Comparison of ENCODE assay signal across 10 cellular contexts in genomic region chrX:153974726-153975286, GRCh38. TPM values are rescaled to one million over a fixed set of nuclear protein-coding genes. Genes with fewer than 3 reads are reported as not detected.
DNase-seq lines count a peak whose midpoint lies in the region; ATAC-seq, FAIRE-seq and TF ChIP-seq lines count a peak whose summit lies in the region.
"Had no signal": no experiment of that assay in that cellular context is flagged by ENCODE, and none has a peak within 500 bp of the region (broad histone marks: within the 10 kb centered on the region; RNA-seq: fewer than 3 reads in every experiment).

No MANE protein-coding gene starts in this region.

- ATAC-seq in HG03442 (IDR thresholded peaks at IDR 0.05; ENCODE audit: unreplicated experiment): no peak

- H3K9ac ChIP-seq in stomach smooth muscle (ENCODE audit: low read length in 2 of 2) (no peak overlapping the region), kidney (ENCODE audit: low read length in 2 of 2) (no peak overlapping the region)

- H3K27ac ChIP-seq in WERI-Rb-1 (peak overlapping the region; percentile 15; the same call in 1 of the 2 replicates), stomach smooth muscle (ENCODE audit: low read length) (peak overlapping the region; percentile 80), kidney (ENCODE audit: low read depth in 2 of 2, low read length in 2 of 2) (no peak overlapping the region)

- H3K4me3 ChIP-seq in WERI-Rb-1 (ENCODE audit: low read depth, low read length) (no peak overlapping the region), stomach smooth muscle (ENCODE audit: low read length in 2 of 2) (no peak overlapping the region), kidney (ENCODE audit: low read length in 2 of 2) (no peak overlapping the region)

- H3K9me3 Mint-ChIP-seq in activated naive CD4-positive, alpha-beta T cell treated with anti-CD3 and anti-CD28 coated beads for 36 hours: no peaks in the 10 kb centered on the region
- H3K9me3 Mint-ChIP-seq in immature natural killer cell: peaks cover 0 to 2% (median 0%) of the 10 kb centered on the region in 6 donors

- peaks cover 8% of the 10 kb centered on the region for H3K36me3 Mint-ChIP-seq in activated naive CD4-positive, alpha-beta T cell treated with anti-CD3 and anti-CD28 coated beads for 36 hours (ENCODE audit: low read depth)
- H3K36me3 Mint-ChIP-seq in immature natural killer cell: no peaks in the 10 kb centered on the region

- no peak for TF ChIP-seq CTCF in WERI-Rb-1 (IDR thresholded peaks at IDR 0.05; ENCODE audit: low read depth, low read length)
- TF ChIP-seq CTCF in kidney (IDR thresholded peaks at IDR 0.05; ENCODE audit: borderline replicate concordance, extremely low read depth, insufficient read depth): no peak

- H3K9me3 ChIP-seq in WERI-Rb-1 (ENCODE audit: severe bottlenecking) (peaks cover 6% of the 10 kb centered on the region), stomach smooth muscle (ENCODE audit: control insufficient read depth in 2 of 2, low read length in 2 of 2) (no peaks in the 10 kb centered on the region), kidney (ENCODE audit: control insufficient read depth in 1 of 2, low read length in 2 of 2) (no peaks in the 10 kb centered on the region)

- H3K36me3 ChIP-seq in WERI-Rb-1: peaks cover 13% of the 10 kb centered on the region
- H3K36me3 ChIP-seq in stomach smooth muscle (ENCODE audit: control insufficient read depth in 2 of 2, insufficient read depth in 2 of 2, low read length in 2 of 2): no peaks in the 10 kb centered on the region
- H3K36me3 ChIP-seq in kidney (ENCODE audit: control insufficient read depth in 1 of 2, insufficient read depth in 2 of 2, low read length in 2 of 2): no peaks in the 10 kb centered on the region

- no peaks in the 10 kb centered on the region for H3K27me3 Mint-ChIP-seq in activated naive CD4-positive, alpha-beta T cell treated with anti-CD3 and anti-CD28 coated beads for 36 hours (ENCODE audit: low read depth)
- H3K27me3 Mint-ChIP-seq in immature natural killer cell (ENCODE audit: low read depth in 3 of 3): peaks cover 15 to 22% (median 18%) of the 10 kb centered on the region in 3 donors

- no peak for FAIRE-seq in kidney (lab: Jason Lieb, UNC)

- H3K4me3 Mint-ChIP-seq in activated naive CD4-positive, alpha-beta T cell treated with anti-CD3 and anti-CD28 coated beads for 36 hours: peak overlapping the region; percentile 84
- no peak overlapping the region for H3K4me3 Mint-ChIP-seq in immature natural killer cell

- H3K4me1 ChIP-seq in stomach smooth muscle (ENCODE audit: control insufficient read depth, insufficient read depth, low read length): peaks cover 18% of the 10 kb centered on the region
- peaks cover 5 to 15% of the 10 kb centered on the region in 2 donors for H3K4me1 ChIP-seq in kidney (ENCODE audit: control insufficient read depth in 1 of 2, insufficient read depth in 1 of 2, low read depth in 1 of 2, low read length in 2 of 2)

- CTCF ChIA-PET in activated naive CD4-positive, alpha-beta T cell treated with anti-CD3 and anti-CD28 coated beads for 36 hours (lab: Charles Lee): interaction anchor here (0.8 to 2.2 kb wide), 2 partner anchors 11 to 39 kb away, joined by 3 to 4 read pairs; no protein-coding TSS in a partner anchor

- H3K27ac Mint-ChIP-seq in activated naive CD4-positive, alpha-beta T cell treated with anti-CD3 and anti-CD28 coated beads for 36 hours: peak overlapping the region; percentile 96
- H3K27ac Mint-ChIP-seq in immature natural killer cell: peak overlapping the region in 5 of 6 donors; percentile 14 to 98 (median 82)

- no peak for DNase-seq in activated naive CD4-positive, alpha-beta T cell treated with anti-CD3 and anti-CD28 coated beads for 36 hours
- no peak for DNase-seq in activated naive CD4-positive, alpha-beta T cell treated with Interleukin-2 at 50 U/mL for 16 hours
- DNase-seq in WERI-Rb-1 (no peak), immature natural killer cell (no peak), kidney (no peak), GDM1 (lab: John Stamatoyannopoulos, UW) (no peak)
- DNase-seq: AML-193, NCI-H2081 treated with DMSO at 0.1 percent for 48 hours had no signal

- peaks cover 17% of the 10 kb centered on the region for H3K4me1 Mint-ChIP-seq in activated naive CD4-positive, alpha-beta T cell treated with anti-CD3 and anti-CD28 coated beads for 36 hours (ENCODE audit: low read depth)
- peaks cover 17 to 29% of the 10 kb centered on the region in 2 donors for H3K4me1 Mint-ChIP-seq in immature natural killer cell

- peaks cover 5% of the 10 kb centered on the region for H3K27me3 ChIP-seq in WERI-Rb-1 (ENCODE audit: insufficient read depth, low read depth, severe bottlenecking)
- peaks cover 0 to 3% of the 10 kb centered on the region in 2 donors for H3K27me3 ChIP-seq in stomach smooth muscle (ENCODE audit: control insufficient read depth in 1 of 2, insufficient read depth in 2 of 2, low read length in 2 of 2)

- intact Hi-C loops in activated naive CD4-positive, alpha-beta T cell treated with anti-CD3 and anti-CD28 coated beads for 36 hours (cut with micrococcal nuclease): loop anchor here (5.0 kb wide), 2 partner anchors 502 to 503 kb away; partner anchors contain the start of genes HAUS7 and LAGE3
- intact Hi-C loops in kidney (cut with DNase I): no loop called here

RNA-seq across cellular contexts. Expression of gene TMEM187, which starts 2.3 kb away (rescaled TPM):
- 1 to 10 TPM; 6.2 to 6.7 TPM for total RNA-seq in activated naive CD4-positive, alpha-beta T cell treated with anti-CD3 and anti-CD28 coated beads for 36 hours
- polyA plus RNA-seq in immature natural killer cell (10 to 100 TPM in 1 of 3 donors, 1 to 10 TPM in 2; 4.1 to 17.5 (median 5.2) TPM), kidney (ENCODE audit: insufficient read depth, low read depth, low replicate concordance) (12.4 TPM)
- 9.6 TPM for total RNA-seq in kidney

RNA-seq across cellular contexts. Expression of gene HCFC1, which starts 3.2 kb away (rescaled TPM):
- total RNA-seq in activated naive CD4-positive, alpha-beta T cell treated with anti-CD3 and anti-CD28 coated beads for 36 hours: 10 to 100 TPM; 85.0 to 86.1 TPM
- 10 to 100 TPM in 1 of 3 donors, 1 to 10 TPM in 2; 1.0 to 14.6 (median 2.9) TPM for polyA plus RNA-seq in immature natural killer cell
- total RNA-seq in kidney: 54.6 TPM
- 13.5 TPM for polyA plus RNA-seq in kidney (ENCODE audit: insufficient read depth, low read depth, low replicate concordance)

RNA-seq across cellular contexts. Expression of gene RENBP, which starts 30.4 kb away (rescaled TPM):
- total RNA-seq in activated naive CD4-positive, alpha-beta T cell treated with anti-CD3 and anti-CD28 coated beads for 36 hours: 10 to 100 TPM; 11.3 to 13.1 TPM
- polyA plus RNA-seq in immature natural killer cell (1 to 10 TPM in 1 of 3 donors, under 1 TPM in 1, not detected in 1; 0.93 to 3.1 TPM), kidney (ENCODE audit: insufficient read depth, low read depth, low replicate concordance) (78.2 TPM)
- 22.9 TPM for total RNA-seq in kidney

RNA-seq across cellular contexts. Expression of gene NAA10, which starts 40.0 kb away (rescaled TPM):
- total RNA-seq in activated naive CD4-positive, alpha-beta T cell treated with anti-CD3 and anti-CD28 coated beads for 36 hours: 100 to 1,000 TPM; 120 to 121 TPM
- 100 to 1,000 TPM in 2 of 3 donors, 10 to 100 TPM in 1; 70.6 to 126 (median 104) TPM for polyA plus RNA-seq in immature natural killer cell
- total RNA-seq in kidney: 79.3 TPM
- polyA plus RNA-seq in kidney (ENCODE audit: insufficient read depth, low read depth, low replicate concordance): 120 TPM

RNA-seq across cellular contexts. Expression of gene IRAK1, which starts 44.9 kb away (rescaled TPM):
- total RNA-seq in activated naive CD4-positive, alpha-beta T cell treated with anti-CD3 and anti-CD28 coated beads for 36 hours: 10 to 100 TPM; 77.2 to 82.6 TPM
- polyA plus RNA-seq in immature natural killer cell (10 to 100 TPM; 39.0 to 81.9 (median 46.6) TPM), kidney (ENCODE audit: insufficient read depth, low read depth, low replicate concordance) (46.6 TPM)
- 85.3 TPM for total RNA-seq in kidney

Comparison
In these comparisons a context has a peak if more than half of its experiments do, and no peak if none do; other contexts are left out.
1. H3K27ac ChIP-seq: peak in WERI-Rb-1 (single experiment) and stomach smooth muscle (single experiment); none in kidney (0 of 2).